Comparison of ENCODE assay signal across 8 cellular contexts in genomic region chr15:38252481-38253311, GRCh38. TPM values are rescaled to one million over a fixed set of nuclear protein-coding genes. Genes with fewer than 3 reads are reported as not detected.
DNase-seq lines count a peak whose midpoint lies in the region; ATAC-seq, FAIRE-seq and TF ChIP-seq lines count a peak whose summit lies in the region.

TSS of gene SPRED1 (plus strand) at chr15:38252836. CDS start at chr15:38253186, 350 bp downstream.

- peaks cover 0 to 17% of the 10 kb centered on the region in 2 donors for H3K4me1 ChIP-seq in right atrium auricular region

- H3K27ac ChIP-seq in right atrium auricular region = peak within 1 kb of the TSS; percentile 97 to 99

- H3K27me3 ChIP-seq in right atrium auricular region = no peaks in the 10 kb centered on the region

- peak; percentile 69 for DNase-seq in activated effector memory CD4-positive, alpha-beta T cell treated with anti-CD3 and anti-CD28 coated beads, Interleukin-2, amount 50 U/mL, for 16 hours
- DNase-seq in activated effector memory CD4-positive, alpha-beta T cell treated with Interleukin-2 at 50 U/mL for 16 hours = no peak
- peak; percentile 18 for DNase-seq in RCC 7860 (ENCODE audit: low spot score)
- peak in 49 of 56 donors; percentile 37 to 88 (median 64) for DNase-seq in amygdala (lab: John Stamatoyannopoulos, UW)
- peak; percentile 80 for DNase-seq in right atrium auricular region (ENCODE audit: low spot score)
- DNase-seq in posterior cingulate gyrus = peak; percentile 40 to 95 (median 69)
- no peak for DNase-seq in effector CD8-positive, alpha-beta T cell (lab: John Stamatoyannopoulos, UW)

- no peaks in the 10 kb centered on the region for H3K9me3 ChIP-seq in right atrium auricular region

- H3K36me3 ChIP-seq in right atrium auricular region = no peaks in the 10 kb centered on the region

- H3K4me3 ChIP-seq in right atrium auricular region = peak within 1 kb of the TSS; percentile 66 to 92

- no peak for TF ChIP-seq CTCF in right atrium auricular region (IDR thresholded peaks at IDR 0.05)

- no peak for FAIRE-seq in RCC 7860 (lab: Jason Lieb, UNC)

- peak; percentile 29 for ATAC-seq in HG02973 (IDR thresholded peaks at IDR 0.05; ENCODE audit: unreplicated experiment)

- intact Hi-C loops in posterior cingulate gyrus (cut with DNase I) = loop anchor here (1.0 to 5.0 kb wide), 4 partner anchors 50 to 255 kb away; no protein-coding TSS in a partner anchor

RNA-seq across cellular contexts. Expression of gene SPRED1, which starts in this region (rescaled TPM):
- 10 to 100 TPM in 1 of 2 donors, 1 to 10 TPM in 1; 9.4 to 10.9 TPM for total RNA-seq in right atrium auricular region

Comparison
In these comparisons a context has a peak if more than half of its experiments do, and no peak if none do; other contexts are left out.
1. DNase-seq: peak in activated effector memory CD4-positive, alpha-beta T cell treated with anti-CD3 and anti-CD28 coated beads, Interleukin-2, amount 50 U/mL, for 16 hours (single experiment), RCC 7860 (single experiment), amygdala (49 of 56), right atrium auricular region (single experiment) and posterior cingulate gyrus (10 of 10); none in activated effector memory CD4-positive, alpha-beta T cell treated with Interleukin-2 at 50 U/mL for 16 hours (single experiment) and effector CD8-positive, alpha-beta T cell (single experiment).